Comparison of ENCODE assay signal across 8 cellular contexts in genomic region chr20:48657426-48658197, GRCh38.
DNase-seq lines count a peak whose midpoint lies in the region; ATAC-seq and TF ChIP-seq lines count a peak whose summit lies in the region.

No MANE protein-coding gene starts in this region.

- H3K9me3 ChIP-seq in left ventricle myocardium inferior (replicated peaks): peaks cover 10% of the 10 kb centered on the region

- peak; percentile 92 for TF ChIP-seq CTCF in GM06990 (IDR thresholded peaks at IDR 0.05; ENCODE audit: insufficient read depth, low read length, poor library complexity, severe bottlenecking)
- TF ChIP-seq CTCF in left ventricle myocardium inferior (IDR thresholded peaks at IDR 0.05; ENCODE audit: borderline replicate concordance): peak; percentile 97

- no peak overlapping the region for H3K4me3 ChIP-seq in GM06990 (replicated peaks; ENCODE audit: low read depth, low read length)
- H3K4me3 ChIP-seq in left ventricle myocardium inferior: no peak overlapping the region

- H3K4me1 ChIP-seq in left ventricle myocardium inferior: peaks cover 11% of the 10 kb centered on the region

- peak; percentile 88 for ATAC-seq in sciatic nerve
- ATAC-seq in HG02588 (IDR thresholded peaks at IDR 0.05; ENCODE audit: unreplicated experiment): no peak
- no peak for ATAC-seq in GM18907 (IDR thresholded peaks at IDR 0.05; ENCODE audit: unreplicated experiment)

- H3K27ac ChIP-seq in left ventricle myocardium inferior (replicated peaks): no peak overlapping the region

- peaks cover 58% of the 10 kb centered on the region for H3K36me3 ChIP-seq in GM06990 (ENCODE audit: control insufficient read depth, insufficient read depth, low read length)
- peaks cover 41% of the 10 kb centered on the region for H3K36me3 ChIP-seq in left ventricle myocardium inferior

- no peaks in the 10 kb centered on the region for H3K27me3 ChIP-seq in GM06990 (replicated peaks; ENCODE audit: control insufficient read depth, insufficient read depth, low read length)
- no peaks in the 10 kb centered on the region for H3K27me3 ChIP-seq in left ventricle myocardium inferior (ENCODE audit: low read depth)

- intact Hi-C loops in left ventricle myocardium inferior (cut with micrococcal nuclease): loop anchor here (5.0 kb wide), 1 partner anchor 250 kb away; no protein-coding TSS in a partner anchor
- intact Hi-C loops in sciatic nerve (cut with DNase I): loop anchor here (5.0 kb wide), 1 partner anchor 250 kb away; no protein-coding TSS in a partner anchor

- DNase-seq in GM06990 (ENCODE audit: extremely low read depth, insufficient read length) (peak; percentile 52), NCI-H1417 (lab: John Stamatoyannopoulos, UW) (peak; percentile 64 to 89 (median 69)), T-helper 2 cell (peak in 4 of 5 experiments; percentile 30 to 76 (median 50)), amniotic stem cell (lab: John Stamatoyannopoulos, UW) (peak; percentile 33), left ventricle myocardium inferior (peak; percentile 52), sciatic nerve (ENCODE audit: low spot score) (peak; percentile 75)
